Comparison of ENCODE assay signal across 3 cellular contexts in the genomic region with DNA sequence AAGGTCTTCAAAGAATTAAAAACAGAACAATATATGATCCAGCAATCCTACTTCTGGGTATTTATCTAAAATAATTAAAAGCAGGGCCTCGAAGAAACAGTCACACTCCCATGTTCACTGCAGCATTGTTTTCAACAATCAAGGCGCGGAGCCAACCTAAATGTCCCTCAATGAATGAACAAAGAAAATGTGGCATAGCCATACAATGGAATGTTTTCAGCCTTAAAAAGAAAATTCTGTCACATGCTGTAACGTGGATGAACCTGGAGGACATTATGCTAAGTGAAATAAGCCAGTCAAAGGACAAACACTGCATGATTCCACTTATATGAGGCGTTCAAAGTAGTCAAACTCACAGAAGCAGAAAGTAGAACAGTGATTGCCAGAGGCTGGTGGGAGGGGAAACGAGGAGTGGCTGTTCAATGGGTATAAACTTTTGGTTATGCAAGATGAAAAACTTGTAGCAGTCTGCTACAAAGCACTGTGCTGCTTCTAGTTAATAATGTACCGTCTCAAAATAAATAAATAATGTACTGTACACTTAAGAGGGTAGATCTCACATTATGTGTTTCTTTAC.
TF ChIP-seq lines count a peak whose summit lies in the region.

No MANE protein-coding gene starts in this region.

TF ChIP-seq in SK-N-SH, 30 proteins besides CTCF, POLR2A, EP300 and RAD21:
- TF ChIP-seq, protein P1, sequence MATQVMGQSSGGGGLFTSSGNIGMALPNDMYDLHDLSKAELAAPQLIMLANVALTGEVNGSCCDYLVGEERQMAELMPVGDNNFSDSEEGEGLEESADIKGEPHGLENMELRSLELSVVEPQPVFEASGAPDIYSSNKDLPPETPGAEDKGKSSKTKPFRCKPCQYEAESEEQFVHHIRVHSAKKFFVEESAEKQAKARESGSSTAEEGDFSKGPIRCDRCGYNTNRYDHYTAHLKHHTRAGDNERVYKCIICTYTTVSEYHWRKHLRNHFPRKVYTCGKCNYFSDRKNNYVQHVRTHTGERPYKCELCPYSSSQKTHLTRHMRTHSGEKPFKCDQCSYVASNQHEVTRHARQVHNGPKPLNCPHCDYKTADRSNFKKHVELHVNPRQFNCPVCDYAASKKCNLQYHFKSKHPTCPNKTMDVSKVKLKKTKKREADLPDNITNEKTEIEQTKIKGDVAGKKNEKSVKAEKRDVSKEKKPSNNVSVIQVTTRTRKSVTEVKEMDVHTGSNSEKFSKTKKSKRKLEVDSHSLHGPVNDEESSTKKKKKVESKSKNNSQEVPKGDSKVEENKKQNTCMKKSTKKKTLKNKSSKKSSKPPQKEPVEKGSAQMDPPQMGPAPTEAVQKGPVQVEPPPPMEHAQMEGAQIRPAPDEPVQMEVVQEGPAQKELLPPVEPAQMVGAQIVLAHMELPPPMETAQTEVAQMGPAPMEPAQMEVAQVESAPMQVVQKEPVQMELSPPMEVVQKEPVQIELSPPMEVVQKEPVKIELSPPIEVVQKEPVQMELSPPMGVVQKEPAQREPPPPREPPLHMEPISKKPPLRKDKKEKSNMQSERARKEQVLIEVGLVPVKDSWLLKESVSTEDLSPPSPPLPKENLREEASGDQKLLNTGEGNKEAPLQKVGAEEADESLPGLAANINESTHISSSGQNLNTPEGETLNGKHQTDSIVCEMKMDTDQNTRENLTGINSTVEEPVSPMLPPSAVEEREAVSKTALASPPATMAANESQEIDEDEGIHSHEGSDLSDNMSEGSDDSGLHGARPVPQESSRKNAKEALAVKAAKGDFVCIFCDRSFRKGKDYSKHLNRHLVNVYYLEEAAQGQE (IDR thresholded peaks at IDR 0.05; ENCODE audit: low read depth, low read length), result no peak
- TF ChIP-seq RFX5 (IDR thresholded peaks at IDR 0.05; ENCODE audit: low read length), result no peak
- no peak for TF ChIP-seq TAF1 (IDR thresholded peaks at IDR 0.05; ENCODE audit: borderline replicate concordance, low read depth, low read length)
- TF ChIP-seq FOXM1 (IDR thresholded peaks at IDR 0.05; ENCODE audit: low read depth), result no peak
- no peak for TF ChIP-seq CHD2 (IDR thresholded peaks at IDR 0.05; ENCODE audit: low read length, partially characterized antibody)
- TF ChIP-seq MEF2A (IDR thresholded peaks at IDR 0.05; ENCODE audit: borderline replicate concordance, low read depth), result no peak
- TF ChIP-seq TCF12 (IDR thresholded peaks at IDR 0.05), result no peak
- no peak for TF ChIP-seq GABPA (IDR thresholded peaks at IDR 0.05; ENCODE audit: low read depth)
- TF ChIP-seq MXI1 (IDR thresholded peaks at IDR 0.05; ENCODE audit: low read depth, low read length), result no peak
- TF ChIP-seq ELF1 (IDR thresholded peaks at IDR 0.05), result no peak
- TF ChIP-seq, protein P2, sequence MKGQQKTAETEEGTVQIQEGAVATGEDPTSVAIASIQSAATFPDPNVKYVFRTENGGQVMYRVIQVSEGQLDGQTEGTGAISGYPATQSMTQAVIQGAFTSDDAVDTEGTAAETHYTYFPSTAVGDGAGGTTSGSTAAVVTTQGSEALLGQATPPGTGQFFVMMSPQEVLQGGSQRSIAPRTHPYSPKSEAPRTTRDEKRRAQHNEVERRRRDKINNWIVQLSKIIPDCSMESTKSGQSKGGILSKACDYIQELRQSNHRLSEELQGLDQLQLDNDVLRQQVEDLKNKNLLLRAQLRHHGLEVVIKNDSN (IDR thresholded peaks at IDR 0.05; ENCODE audit: borderline replicate concordance, low read depth), result no peak

TF ChIP-seq in SK-N-SH treated with all-trans-retinoic acid at 6 μM for 48 hours, 23 proteins besides CTCF, POLR2A, EP300 and RAD21:
- TF ChIP-seq, protein P3, sequence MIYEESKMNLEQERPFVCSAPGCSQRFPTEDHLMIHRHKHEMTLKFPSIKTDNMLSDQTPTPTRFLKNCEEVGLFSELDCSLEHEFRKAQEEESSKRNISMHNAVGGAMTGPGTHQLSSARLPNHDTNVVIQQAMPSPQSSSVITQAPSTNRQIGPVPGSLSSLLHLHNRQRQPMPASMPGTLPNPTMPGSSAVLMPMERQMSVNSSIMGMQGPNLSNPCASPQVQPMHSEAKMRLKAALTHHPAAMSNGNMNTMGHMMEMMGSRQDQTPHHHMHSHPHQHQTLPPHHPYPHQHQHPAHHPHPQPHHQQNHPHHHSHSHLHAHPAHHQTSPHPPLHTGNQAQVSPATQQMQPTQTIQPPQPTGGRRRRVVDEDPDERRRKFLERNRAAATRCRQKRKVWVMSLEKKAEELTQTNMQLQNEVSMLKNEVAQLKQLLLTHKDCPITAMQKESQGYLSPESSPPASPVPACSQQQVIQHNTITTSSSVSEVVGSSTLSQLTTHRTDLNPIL (CRISPR knock-in tag; IDR thresholded peaks at IDR 0.05; ENCODE audit: low read depth), result no peak
- TF ChIP-seq PPARA (CRISPR knock-in tag; IDR thresholded peaks at IDR 0.05; ENCODE audit: borderline replicate concordance), result no peak
- TF ChIP-seq ZNF8 (CRISPR knock-in tag; IDR thresholded peaks at IDR 0.05), result no peak

TF ChIP-seq in endothelial cell of umbilical vein, 7 proteins besides CTCF, POLR2A, EP300 and RAD21:
- no peak for TF ChIP-seq FOS (IDR thresholded peaks at IDR 0.05; ENCODE audit: borderline replicate concordance, insufficient read depth, low read length)
- TF ChIP-seq, protein P4, sequence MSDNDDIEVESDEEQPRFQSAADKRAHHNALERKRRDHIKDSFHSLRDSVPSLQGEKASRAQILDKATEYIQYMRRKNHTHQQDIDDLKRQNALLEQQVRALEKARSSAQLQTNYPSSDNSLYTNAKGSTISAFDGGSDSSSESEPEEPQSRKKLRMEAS (IDR thresholded peaks at IDR 0.05; ENCODE audit: insufficient read depth, insufficient read length), result no peak
- no peak for TF ChIP-seq MYC (IDR thresholded peaks at IDR 0.05; ENCODE audit: low read depth, low read length)
